In genomic region chr21:42992943-42993712, GRCh38 we compare ENCODE assay signal across 15 cellular contexts. TPM values are rescaled to one million over a fixed set of nuclear protein-coding genes. Genes with fewer than 3 reads are reported as not detected.
A peak's percentile ranks its signal among the peaks of the same experiment; 100 is the strongest.
DNase-seq lines count a peak whose midpoint lies in the region; ATAC-seq and TF ChIP-seq lines count a peak whose summit lies in the region.
"Had no signal": no experiment of that assay in that cellular context is flagged by ENCODE, and none has a peak within 500 bp of the region (broad histone marks: within the 10 kb centered on the region; RNA-seq: fewer than 3 reads in every experiment).

No MANE protein-coding gene starts in this region.

- CTCF ChIA-PET in AG04450 (lab: Charles Lee), result no interaction called here
- CTCF ChIA-PET in RWPE1 (lab: Yijun Ruan, JAX), result interaction anchor here (0.6 kb wide), 1 partner anchor 15 kb away, joined by 3 read pairs; no protein-coding TSS in a partner anchor
- CTCF ChIA-PET in activated CD4-positive, alpha-beta T cell treated with anti-CD3 and anti-CD28 coated beads for 36 hours (lab: Charles Lee), result no interaction called here

- H3K27me3 Mint-ChIP-seq in activated CD4-positive, alpha-beta T cell treated with anti-CD3 and anti-CD28 coated beads for 36 hours, result no peaks in the 10 kb centered on the region
- H3K27me3 Mint-ChIP-seq: natural killer cell treated with Interleukin-12 subunit alpha and Interleukin-12 subunit beta and Interleukin-15 and Interleukin-18, amount 100 ng/mL, for 72 hours had no signal

- DNase-seq in AG04450 (ENCODE audit: low read depth, low spot score), result no peak
- DNase-seq in RWPE1 (ENCODE audit: low spot score), result no peak
- peak; percentile 41 for DNase-seq in fibroblast of pulmonary artery (ENCODE audit: low read depth)
- peak; percentile 56 for DNase-seq in posterior vena cava (ENCODE audit: low spot score)
- no peak for DNase-seq in activated CD4-positive, alpha-beta T cell treated with anti-CD3 and anti-CD28 coated beads, Interleukin-2, amount 50 U/mL, for 48 hours
- no peak for DNase-seq in effector CD8-positive, alpha-beta T cell (lab: John Stamatoyannopoulos, UW)
- DNase-seq in activated CD4-positive, alpha-beta T cell treated with anti-CD3 and anti-CD28 coated beads for 36 hours, result no peak
- DNase-seq: activated gamma-delta T cell treated with Interleukin-2 at 50 U/mL for 16 hours; AML-193; NCI-H1048; stimulated activated naive CD8-positive, alpha-beta T cell treated with anti-CD3 and anti-CD28 coated beads, Interleukin-15, Interleukin-2, amounts not matched to agents 100 U/mL and 50 U/mL, for 24 hours had no signal

- intact Hi-C loops in posterior vena cava (cut with DNase I), result no loop called here
- intact Hi-C loops in activated CD4-positive, alpha-beta T cell treated with anti-CD3 and anti-CD28 coated beads for 36 hours (cut with DNase I, micrococcal nuclease), result no loop called here

- H3K27ac Mint-ChIP-seq in activated CD4-positive, alpha-beta T cell treated with anti-CD3 and anti-CD28 coated beads for 36 hours, result no peak overlapping the region
- H3K27ac Mint-ChIP-seq: natural killer cell treated with Interleukin-12 subunit alpha and Interleukin-12 subunit beta and Interleukin-15 and Interleukin-18, amount 100 ng/mL, for 72 hours had no signal

- H3K4me3 Mint-ChIP-seq in activated CD4-positive, alpha-beta T cell treated with anti-CD3 and anti-CD28 coated beads for 36 hours, result no peak overlapping the region
- H3K4me3 Mint-ChIP-seq: brain; natural killer cell treated with Interleukin-12 subunit alpha and Interleukin-12 subunit beta and Interleukin-15 and Interleukin-18, amount 100 ng/mL, for 72 hours had no signal

- no peaks in the 10 kb centered on the region for H3K9me3 ChIP-seq in AG04450 (ENCODE audit: control insufficient read depth, insufficient read depth, low read length)

- peaks cover 17% of the 10 kb centered on the region for H3K4me1 Mint-ChIP-seq in activated CD4-positive, alpha-beta T cell treated with anti-CD3 and anti-CD28 coated beads for 36 hours

- peak overlapping the region; percentile 98 for H3K27ac ChIP-seq in AG04450 (ENCODE audit: low read depth, low read length)
- H3K27ac ChIP-seq in RWPE1, result peak overlapping the region; percentile 35
- H3K27ac ChIP-seq: VCaP had no signal

- no peak for ATAC-seq in HG03439 (IDR thresholded peaks at IDR 0.05; ENCODE audit: unreplicated experiment)
- ATAC-seq in activated CD4-positive, alpha-beta T cell treated with anti-CD3 and anti-CD28 coated beads for 36 hours, result no peak
- ATAC-seq: natural killer cell treated with Interleukin-12 subunit alpha and Interleukin-12 subunit beta and Interleukin-15 and Interleukin-18, amount 100 ng/mL, for 72 hours; stimulated activated naive CD8-positive, alpha-beta T cell treated with anti-CD3 and anti-CD28 coated beads, Interleukin-15, Interleukin-2, amounts not matched to agents 100 U/mL and 50 U/mL, for 24 hours had no signal

- H3K4me3 ChIP-seq in AG04450 (ENCODE audit: low read depth, low read length) (no peak overlapping the region), fibroblast of pulmonary artery (replicated peaks; ENCODE audit: low read depth, low read length) (no peak overlapping the region)

- no peaks in the 10 kb centered on the region for H3K36me3 Mint-ChIP-seq in activated CD4-positive, alpha-beta T cell treated with anti-CD3 and anti-CD28 coated beads for 36 hours (ENCODE audit: low read depth)
- H3K36me3 Mint-ChIP-seq: natural killer cell treated with Interleukin-12 subunit alpha and Interleukin-12 subunit beta and Interleukin-15 and Interleukin-18, amount 100 ng/mL, for 72 hours had no signal

- no peaks in the 10 kb centered on the region for H3K27me3 ChIP-seq in AG04450 (ENCODE audit: control insufficient read depth, insufficient read depth, low read length)

- POLR2A ChIA-PET in AG04450 (lab: Yijun Ruan, JAX), result interaction anchor here (2.0 kb wide), 1 partner anchor 19 kb away, joined by 11 read pairs; the partner anchor contains the start of gene PKNOX1
- POLR2A ChIA-PET in RWPE1 (lab: Yijun Ruan, JAX; ENCODE audit: low non-redundant PET), result no interaction called here
- POLR2A ChIA-PET in activated CD4-positive, alpha-beta T cell treated with anti-CD3 and anti-CD28 coated beads for 36 hours (lab: Charles Lee), result interaction anchor here (0.5 kb wide), 1 partner anchor 60 kb away, joined by 3 read pairs; no protein-coding TSS in a partner anchor

- H3K9me3 Mint-ChIP-seq in activated CD4-positive, alpha-beta T cell treated with anti-CD3 and anti-CD28 coated beads for 36 hours (ENCODE audit: low read depth), result no peaks in the 10 kb centered on the region
- H3K9me3 Mint-ChIP-seq: natural killer cell treated with Interleukin-12 subunit alpha and Interleukin-12 subunit beta and Interleukin-15 and Interleukin-18, amount 100 ng/mL, for 72 hours had no signal

- TF ChIP-seq CTCF in AG04450 (IDR thresholded peaks at IDR 0.05; ENCODE audit: low read depth, low read length), result no peak
- no peak for TF ChIP-seq CTCF in RWPE1 (conservative IDR thresholded peaks at IDR 0.05; ENCODE audit: low read depth)
- no peak for TF ChIP-seq CTCF in fibroblast of pulmonary artery (IDR thresholded peaks at IDR 0.05; ENCODE audit: low read length, missing control alignments)

RNA-seq across cellular contexts. Expression of gene PKNOX1, which starts 18.8 kb away (rescaled TPM):
- polyA plus RNA-seq in AG04450 (2011; rRNA removed), result 57.4 and 65.6 TPM in 2 replicates
- polyA minus RNA-seq in AG04450 (2011; rRNA and poly(A)+ RNA removed), result 27.6 and 40.8 TPM in 2 replicates
- 10 to 100 TPM; 22.5 to 22.7 TPM for total RNA-seq in posterior vena cava
- total RNA-seq in activated CD4-positive, alpha-beta T cell treated with anti-CD3 and anti-CD28 coated beads for 36 hours, result 10 to 100 TPM; 13.4 to 14.8 TPM

Comparison
In these comparisons a context has a peak if more than half of its experiments do, and no peak if none do; other contexts are left out.
1. DNase-seq: peak in fibroblast of pulmonary artery (single experiment) and posterior vena cava (single experiment); none in AG04450 (single experiment), RWPE1 (single experiment), activated CD4-positive, alpha-beta T cell treated with anti-CD3 and anti-CD28 coated beads, Interleukin-2, amount 50 U/mL, for 48 hours (0 of 2), effector CD8-positive, alpha-beta T cell (single experiment) and activated CD4-positive, alpha-beta T cell treated with anti-CD3 and anti-CD28 coated beads for 36 hours (single experiment).